In the genomic region with DNA sequence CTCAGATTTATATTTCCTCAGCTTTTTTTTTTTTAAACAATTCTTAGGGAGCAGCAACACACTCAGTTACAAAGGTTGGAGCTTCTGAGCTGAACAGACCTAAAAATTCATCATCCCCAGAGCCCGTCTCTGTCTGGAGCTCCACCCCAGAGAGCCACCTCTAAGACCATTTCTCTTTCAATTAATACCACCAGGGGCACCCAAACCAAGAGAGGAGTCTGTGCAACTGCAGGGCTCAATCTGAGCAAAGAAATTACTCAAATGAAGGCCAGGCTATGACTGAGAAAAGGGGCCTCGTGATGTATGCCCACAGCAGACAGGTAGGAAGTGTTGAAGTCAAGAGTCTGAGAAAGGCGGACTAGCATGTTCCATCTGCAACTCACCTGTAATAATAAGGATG, we compare ENCODE assay signal across 20 cellular contexts.
A peak's percentile ranks its signal among the peaks of the same experiment; 100 is the strongest.
DNase-seq lines count a peak whose midpoint lies in the region; ATAC-seq, FAIRE-seq and TF ChIP-seq lines count a peak whose summit lies in the region.
"Had no signal": no experiment of that assay in that cellular context is flagged by ENCODE, and none has a peak within 500 bp of the region (broad histone marks: within the 10 kb centered on the region; RNA-seq: fewer than 3 reads in every experiment).

No MANE protein-coding gene starts in this region.

- DNase-seq in GM23338 (ENCODE audit: low spot score) (peak; percentile 22), NAMALWA (ENCODE audit: low spot score) (peak; percentile 12), GM12878 (ENCODE audit: low read depth, low spot score) (no peak), progenitor cell of endocrine pancreas (ENCODE audit: low spot score, unreplicated experiment) (no peak), OCI-M2 (lab: John Stamatoyannopoulos, UW; ENCODE audit: unreplicated experiment) (no peak), GF-D8 (lab: John Stamatoyannopoulos, UW) (no peak)
- DNase-seq: Caco-2; CD4-positive, CD25-positive, alpha-beta regulatory T cell; DMS53; KBM-7; NCI-H1092; NCI-H146; NCI-H2107; NCI-H2227 treated with DMSO at 0.1 percent for 48 hours; NCI-H524 treated with DMSO at 0.1 percent for 48 hours; SHP77 treated with DMSO at 0.1 percent for 48 hours had no signal

- H3K27ac ChIP-seq in GM23338 (ENCODE audit: low read depth) (0 out of 2 replicates have a peak overlapping the region, but pooled peaks have one; percentile 51), GM12878 (ENCODE audit: control insufficient read depth, insufficient read depth) (no peak overlapping the region)

- no peaks in the 10 kb centered on the region for H4K20me1 ChIP-seq in GM23338 (replicated peaks; ENCODE audit: insufficient read depth)
- H4K20me1 ChIP-seq in GM12878 (ENCODE audit: control insufficient read depth, insufficient read depth): no peaks in the 10 kb centered on the region

- in situ Hi-C loops in GM12878 (cut with MboI): no loop called here

- TF ChIP-seq RAD21 in GM12878 (IDR thresholded peaks at IDR 0.05; ENCODE audit: insufficient read depth, low read depth, low read length): peak; percentile 34

- RAD21 ChIA-PET in GM12878 (lab: Charles Lee; ENCODE audit: unreplicated experiment): no interaction called here

- SMC1A ChIA-PET in GM12878 (lab: Charles Lee; ENCODE audit: uncharacterized antibody, unreplicated experiment): no interaction called here

- peaks cover 5% of the 10 kb centered on the region; the same call in 1 of the 2 replicates for H3F3A ChIP-seq in GM23338 (replicated peaks; ENCODE audit: low read depth)

- H3K27me3 ChIP-seq in GM23338 (ENCODE audit: insufficient read depth) (no peaks in the 10 kb centered on the region), GM12878 (replicated peaks in 1 of 2; ENCODE audit: control insufficient read depth in 2 of 2, insufficient read depth in 2 of 2, low read length in 1 of 2) (no peaks in the 10 kb centered on the region)

- no peaks in the 10 kb centered on the region for H3K9me2 ChIP-seq in GM23338 (ENCODE audit: insufficient read depth)

- H3K9me3 Mint-ChIP-seq in GM23338 (no peaks in the 10 kb centered on the region), progenitor cell of endocrine pancreas (ENCODE audit: low read depth) (no peaks in the 10 kb centered on the region)
- H3K9me3 Mint-ChIP-seq: CD4-positive, CD25-positive, alpha-beta regulatory T cell; T-helper 1 cell treated with Interleukin-12 subunit alpha and Interleukin-12 subunit beta and Interleukin-4 antibody, amounts not matched to agents 30 μg/mL and 1 μg/mL, for 36 hours had no signal

- H3K4me1 ChIP-seq in GM23338 (ENCODE audit: insufficient read depth) (peaks cover 4% of the 10 kb centered on the region), GM12878 (ENCODE audit: control insufficient read depth, insufficient read depth, low read length) (peaks cover 35% of the 10 kb centered on the region)
- H3K4me1 ChIP-seq: Caco-2 had no signal

- peak in 1 of 2 experiments; percentile 23; a peak in 2 of 4 replicates for TF ChIP-seq CTCF in GM23338 (conservative IDR thresholded peaks at IDR 0.05; ENCODE audit: low read depth in 2 of 2)
- TF ChIP-seq CTCF in GM12878 (IDR thresholded peaks at IDR 0.05 in 2 of 3, conservative IDR thresholded peaks at IDR 0.05 in 1 of 3; ENCODE audit: control insufficient read depth in 2 of 3, extremely low read depth in 1 of 3, insufficient read depth in 1 of 3, low read depth in 3 of 3, low read length in 3 of 3): peak in 1 of 3 experiments; percentile 21; a peak in 1 of 6 replicates
- TF ChIP-seq CTCF in progenitor cell of endocrine pancreas (IDR thresholded peaks at IDR 0.05; ENCODE audit: unreplicated experiment): no peak

- H3K79me2 ChIP-seq in GM23338 (replicated peaks; ENCODE audit: insufficient read depth) (no peaks in the 10 kb centered on the region), GM12878 (ENCODE audit: control insufficient read depth, insufficient read depth, low read length) (no peaks in the 10 kb centered on the region)

- H3K4me2 ChIP-seq in GM23338 (no peak overlapping the region), GM12878 (ENCODE audit: control insufficient read depth, insufficient read depth) (no peak overlapping the region)

- H3K4me3 ChIP-seq in GM23338 (no peak overlapping the region), GM12878 (no peak overlapping the region)

- peak; percentile 62 for ATAC-seq in GM23338
- no peak for ATAC-seq in GM12878
- ATAC-seq in GM18520 (IDR thresholded peaks at IDR 0.05; ENCODE audit: unreplicated experiment): no peak

- peaks cover 1% of the 10 kb centered on the region for H3K27me3 Mint-ChIP-seq in GM23338 (ENCODE audit: insufficient read depth, low read depth, poor library complexity)
- no peaks in the 10 kb centered on the region for H3K27me3 Mint-ChIP-seq in progenitor cell of endocrine pancreas
- H3K27me3 Mint-ChIP-seq: B cell; CD4-positive, CD25-positive, alpha-beta regulatory T cell had no signal

- H2AFZ ChIP-seq in GM23338 (no peak overlapping the region), GM12878 (ENCODE audit: control insufficient read depth, low read depth, low read length) (no peak overlapping the region)

- no peak overlapping the region for H3K27ac Mint-ChIP-seq in GM23338
- H3K27ac Mint-ChIP-seq in progenitor cell of endocrine pancreas: peak overlapping the region; percentile 20
- H3K27ac Mint-ChIP-seq: B cell; T-helper 1 cell treated with Interleukin-12 subunit alpha and Interleukin-12 subunit beta and Interleukin-4 antibody, amounts not matched to agents 30 μg/mL and 1 μg/mL, for 36 hours had no signal

- WGBS in GM12878 (ENCODE audit: insufficient coverage, insufficient replicate concordance, low lambda C conversion rate, missing lambda C conversion rate): 89% methylated on average over 3 of the region's 3 CpGs

- H3K36me3 ChIP-seq in GM23338 (ENCODE audit: insufficient read depth) (peaks cover 15% of the 10 kb centered on the region), GM12878 (ENCODE audit: control insufficient read depth in 2 of 2, insufficient read depth in 2 of 2, low read length in 1 of 2) (peaks cover 11 to 26% of the 10 kb centered on the region in 2 experiments)

- TF ChIP-seq EP300 in GM12878 (IDR thresholded peaks at IDR 0.05; ENCODE audit: borderline replicate concordance in 1 of 2, control insufficient read depth in 1 of 2, low read depth in 2 of 2, low read length in 2 of 2): no peak

- H3K9ac ChIP-seq in GM12878 (ENCODE audit: control insufficient read depth, insufficient read depth, low read length): no peak overlapping the region

- no TSS peak for BruUV-seq in GM12878 (replicated peaks; lab: Mats Ljungman, UMichigan)

- intact Hi-C loops in GM12878 (cut with micrococcal nuclease; ENCODE audit: unreplicated experiment): no loop called here

- no peak for FAIRE-seq in GM12878 (lab: Jason Lieb, UNC)
- FAIRE-seq: H54 had no signal

- H3K9me3 ChIP-seq in GM12878 (replicated peaks; ENCODE audit: control insufficient read depth, insufficient read depth, low read length): no peaks in the 10 kb centered on the region
- H3K9me3 ChIP-seq: Caco-2 had no signal

- H3K4me3 Mint-ChIP-seq in GM23338: no peak overlapping the region
- no peak overlapping the region for H3K4me3 Mint-ChIP-seq in progenitor cell of endocrine pancreas (ENCODE audit: low read depth)
- H3K4me3 Mint-ChIP-seq: B cell; T-helper 1 cell treated with Interleukin-12 subunit alpha and Interleukin-12 subunit beta and Interleukin-4 antibody, amounts not matched to agents 30 μg/mL and 1 μg/mL, for 36 hours had no signal

- TF ChIP-seq POLR2A in GM12878 (IDR thresholded peaks at IDR 0.05; ENCODE audit: low read depth, low read length): no peak

- H3K4me1 Mint-ChIP-seq in GM23338 (peaks cover 14% of the 10 kb centered on the region; the same call in 2 of the 3 replicates), progenitor cell of endocrine pancreas (ENCODE audit: low read depth) (no peaks in the 10 kb centered on the region)
- H3K4me1 Mint-ChIP-seq: B cell; CD4-positive, CD25-positive, alpha-beta regulatory T cell had no signal

- POLR2A ChIA-PET in GM12878 (lab: Charles Lee): no interaction called here

- H3K36me3 Mint-ChIP-seq in GM23338 (ENCODE audit: low read depth) (peaks cover 47% of the 10 kb centered on the region), progenitor cell of endocrine pancreas (ENCODE audit: insufficient read depth) (peaks cover 20% of the 10 kb centered on the region)

- CTCF ChIA-PET in GM12878 (lab: Yijun Ruan, JAX): interaction anchor here (0.7 kb wide), 1 partner anchor 77 kb away, joined by 3 read pairs; no protein-coding TSS in a partner anchor

TF ChIP-seq in GM23338, 12 proteins besides CTCF, POLR2A, EP300 and RAD21 (continues in another document):
- TF ChIP-seq ZNF331 (CRISPR knock-in tag; IDR thresholded peaks at IDR 0.05; ENCODE audit: low read depth) (no peak), EZH2 (IDR thresholded peaks at IDR 0.05; ENCODE audit: low read depth, unreplicated experiment) (no peak), ZNF114 (CRISPR knock-in tag; IDR thresholded peaks at IDR 0.05) (no peak), NANOG (IDR thresholded peaks at IDR 0.05; ENCODE audit: borderline replicate concordance) (no peak)

TF ChIP-seq in GM12878, 131 proteins besides CTCF, POLR2A, EP300 and RAD21 (continues in another document):
- TF ChIP-seq PKNOX1 (IDR thresholded peaks at IDR 0.05): no peak
- no peak for TF ChIP-seq SPI1 (IDR thresholded peaks at IDR 0.05; ENCODE audit: borderline replicate concordance, insufficient read depth, low read depth, low read length)
- no peak for TF ChIP-seq CBFB (IDR thresholded peaks at IDR 0.05; ENCODE audit: low read depth)
- no peak for TF ChIP-seq ZBTB33 (IDR thresholded peaks at IDR 0.05)
- no peak for TF ChIP-seq CBX5 (IDR thresholded peaks at IDR 0.05; ENCODE audit: low read depth)

Comparison
In these comparisons a context has a peak if more than half of its experiments do, and no peak if none do; other contexts are left out.
1. DNase-seq: peak in GM23338 (single experiment) and NAMALWA (single experiment); none in GM12878 (single experiment), progenitor cell of endocrine pancreas (single experiment), OCI-M2 (single experiment) and GF-D8 (single experiment).